ENCODE assay signal across 10 cellular contexts in genomic region chr12:54385251-54385914, GRCh38. TPM values are rescaled to one million over a fixed set of nuclear protein-coding genes. Genes with fewer than 3 reads are reported as not detected.
DNase-seq lines count a peak whose midpoint lies in the region; ATAC-seq and TF ChIP-seq lines count a peak whose summit lies in the region.
"Had no signal": no experiment of that assay in that cellular context is flagged by ENCODE, and none has a peak within 500 bp of the region (broad histone marks: within the 10 kb centered on the region; RNA-seq: fewer than 3 reads in every experiment).

No MANE protein-coding gene starts in this region.

- CTCF ChIA-PET in WTC11 (lab: Charles Lee), result interaction anchor here (0.6 to 4.3 kb wide), 10 partner anchors 8 to 303 kb away, joined by 3 to 67 read pairs (median 3); partner anchors contain the start of gene COPZ1

- POLR2A ChIA-PET in WTC11 (lab: Charles Lee), result no interaction called here

- ATAC-seq in HG02678 (IDR thresholded peaks at IDR 0.05; ENCODE audit: unreplicated experiment), result peak; percentile 71
- ATAC-seq in WTC11, result peak; percentile 39

- peaks cover 67% of the 10 kb centered on the region for H3K4me1 Mint-ChIP-seq in WTC11

- H3K36me3 Mint-ChIP-seq in WTC11, result peaks cover 9% of the 10 kb centered on the region

- DNase-seq in ELF-1 (ENCODE audit: low read depth, low spot score), result peak; percentile 61
- DNase-seq in WTC11 (ENCODE audit: low spot score), result no peak
- peak; percentile 71 for DNase-seq in midbrain (lab: John Stamatoyannopoulos, UW)
- no peak for DNase-seq in NCI-H1417 (lab: John Stamatoyannopoulos, UW)
- no peak for DNase-seq in GM23248
- no peak for DNase-seq in stimulated activated naive CD4-positive, alpha-beta T cell (lab: John Stamatoyannopoulos, UW)
- DNase-seq in NCI-H2196 treated with DMSO at 0.1 percent for 48 hours (lab: John Stamatoyannopoulos, UW; ENCODE audit: unreplicated experiment), result no peak

- H4K20me1 ChIP-seq in GM23248 (ENCODE audit: insufficient read depth), result no peaks in the 10 kb centered on the region

- no peaks in the 10 kb centered on the region for H3K9me2 ChIP-seq in GM23248 (ENCODE audit: insufficient read depth)

- H3F3A ChIP-seq in GM23248 (ENCODE audit: insufficient read depth), result peaks cover 35% of the 10 kb centered on the region; the same call in 1 of the 2 replicates

- whole genome bisulfite sequencing in GM23248 (ENCODE audit: low coverage in 1 of 2, low lambda C conversion rate in 2 of 2, missing lambda C conversion rate in 2 of 2), 2 experiments, result 87% methylated on average over 9 to 10 of the region's 10 CpGs

- no peak overlapping the region for H3K4me3 ChIP-seq in GM23248

- H3K79me2 ChIP-seq in GM23248 (ENCODE audit: insufficient read depth), result no peaks in the 10 kb centered on the region

- H3K9me3 Mint-ChIP-seq in WTC11, result no peaks in the 10 kb centered on the region

- in situ Hi-C loops in GM23248 (cut with MboI), result no loop called here

- no peak overlapping the region for H3K27ac Mint-ChIP-seq in WTC11

- no peaks in the 10 kb centered on the region for H3K27me3 Mint-ChIP-seq in WTC11 (ENCODE audit: low read depth)

- no peak overlapping the region for H2AFZ ChIP-seq in GM23248

- H3K9me3 ChIP-seq in GM23248 (ENCODE audit: low read depth), result no peaks in the 10 kb centered on the region
- H3K9me3 ChIP-seq: neutrophil had no signal

- H3K9ac ChIP-seq in GM23248, result no peak overlapping the region

- H3K27me3 ChIP-seq in GM23248 (replicated peaks; ENCODE audit: insufficient read depth), result no peaks in the 10 kb centered on the region
- H3K27me3 ChIP-seq: neutrophil had no signal

- no peak overlapping the region for H3K27ac ChIP-seq in GM23248

- H3K4me2 ChIP-seq in GM23248 (ENCODE audit: unreplicated experiment), result no peak overlapping the region

- H3K36me3 ChIP-seq in GM23248 (ENCODE audit: low read depth), result no peaks in the 10 kb centered on the region
- H3K36me3 ChIP-seq: neutrophil had no signal

- H3K4me3 Mint-ChIP-seq in WTC11, result peak overlapping the region; percentile 47

- TF ChIP-seq CTCF in WTC11 (IDR thresholded peaks at IDR 0.05), result no peak

- H3K4me1 ChIP-seq in GM23248 (ENCODE audit: insufficient read depth), result peaks cover 12% of the 10 kb centered on the region

TF ChIP-seq in WTC11, 78 proteins besides CTCF, POLR2A, EP300 and RAD21:
- no peak for TF ChIP-seq NFYB (CRISPR knock-in tag; conservative IDR thresholded peaks at IDR 0.05; ENCODE audit: low read depth)
- no peak for TF ChIP-seq ZNF425 (CRISPR knock-in tag; conservative IDR thresholded peaks at IDR 0.05)
- no peak for TF ChIP-seq ZNF532 (CRISPR knock-in tag; IDR thresholded peaks at IDR 0.05; ENCODE audit: borderline replicate concordance)
- TF ChIP-seq FOXJ3 (CRISPR knock-in tag; IDR thresholded peaks at IDR 0.05; ENCODE audit: borderline replicate concordance), result no peak
- TF ChIP-seq GTF2I (CRISPR knock-in tag; conservative IDR thresholded peaks at IDR 0.05), result no peak
- no peak for TF ChIP-seq TEAD1 (CRISPR knock-in tag; IDR thresholded peaks at IDR 0.05)

RNA-seq across cellular contexts. Expression of gene ZNF385A, which starts 0.8 kb away (rescaled TPM):
- total RNA-seq in WTC11 (2021), result 18.4 to 23.5 TPM (median 22.2 TPM) in 3 replicates
- 1.6 and 1.8 TPM in 2 replicates for total RNA-seq in GM23248 (2014; rRNA removed; shearing (Covaris generic))
- 2.9 and 3.1 TPM in 2 replicates for polyA plus RNA-seq in GM23248 (2016; fragmentation: Nextera tagmentation; extraction: Ambion mirVana)

RNA-seq across cellular contexts. Expression of gene GPR84, which starts 21.1 kb away (rescaled TPM):
- 0.13 TPM in 1 of 3 replicates, not detected in the others for total RNA-seq in WTC11 (2021)
- total RNA-seq in GM23248 (2014; rRNA removed; shearing (Covaris generic)), result not detected in 2 replicates
- not detected in 2 replicates for polyA plus RNA-seq in GM23248 (2016; fragmentation: Nextera tagmentation; extraction: Ambion mirVana)
- total RNA-seq: NCI-H460 had no signal

RNA-seq across cellular contexts. Expression of gene ITGA5, which starts 33.7 kb away (rescaled TPM):
- total RNA-seq in WTC11 (2021), result 19.3 to 21.9 TPM (median 20.8 TPM) in 3 replicates
- total RNA-seq in GM23248 (2014; rRNA removed; shearing (Covaris generic)), result 496 and 541 TPM in 2 replicates
- 402 and 416 TPM in 2 replicates for polyA plus RNA-seq in GM23248 (2016; fragmentation: Nextera tagmentation; extraction: Ambion mirVana)

Comparison
In these comparisons a context has a peak if more than half of its experiments do, and no peak if none do; other contexts are left out.
1. DNase-seq: peak in ELF-1 (single experiment) and midbrain (single experiment); none in WTC11 (single experiment), NCI-H1417 (0 of 3), GM23248 (single experiment), stimulated activated naive CD4-positive, alpha-beta T cell (0 of 6) and NCI-H2196 treated with DMSO at 0.1 percent for 48 hours (single experiment).
2. RNA of gene ITGA5, which starts 33.7 kb away (total RNA-seq): 496 to 541 TPM in GM23248; 19.3 to 21.9 TPM in WTC11; every median in the first group is over 10 times any median in the second.